ENCODE assay signal across 5 cellular contexts in the genomic region with DNA sequence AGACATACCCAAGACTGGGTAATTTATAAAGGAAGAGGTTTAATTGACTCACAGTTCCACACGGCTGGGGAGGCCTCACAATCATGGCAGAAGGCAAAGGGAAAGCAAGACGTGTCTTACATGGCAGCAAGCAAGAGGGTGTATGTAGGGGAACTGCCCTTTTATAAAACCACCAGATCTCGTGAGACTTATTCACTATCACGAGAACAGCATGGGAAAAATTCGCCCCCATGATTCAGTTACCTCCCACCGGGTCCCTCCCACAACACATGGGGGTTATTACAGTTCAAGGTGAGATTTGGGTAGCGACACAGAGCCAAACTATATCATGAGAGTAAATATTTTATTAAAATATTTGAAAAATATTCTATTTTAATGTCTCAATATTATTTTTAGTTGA. TPM values are rescaled to one million over a fixed set of nuclear protein-coding genes. Genes with fewer than 3 reads are reported as not detected.
"Had no signal": no experiment of that assay in that cellular context is flagged by ENCODE, and none has a peak within 500 bp of the region (broad histone marks: within the 10 kb centered on the region; RNA-seq: fewer than 3 reads in every experiment).

No MANE protein-coding gene starts in this region.

RNA-seq across cellular contexts. Expression of gene SERPINA10, which starts 24.5 kb away (rescaled TPM):
- total RNA-seq: GM23338, H1, H9, HT-29, IMR-90 had no signal

RNA-seq across cellular contexts. Expression of gene SERPINA6, which starts 54.6 kb away (rescaled TPM):
- total RNA-seq: GM23338, H1, H9, IMR-90 had no signal
